In the genomic region with DNA sequence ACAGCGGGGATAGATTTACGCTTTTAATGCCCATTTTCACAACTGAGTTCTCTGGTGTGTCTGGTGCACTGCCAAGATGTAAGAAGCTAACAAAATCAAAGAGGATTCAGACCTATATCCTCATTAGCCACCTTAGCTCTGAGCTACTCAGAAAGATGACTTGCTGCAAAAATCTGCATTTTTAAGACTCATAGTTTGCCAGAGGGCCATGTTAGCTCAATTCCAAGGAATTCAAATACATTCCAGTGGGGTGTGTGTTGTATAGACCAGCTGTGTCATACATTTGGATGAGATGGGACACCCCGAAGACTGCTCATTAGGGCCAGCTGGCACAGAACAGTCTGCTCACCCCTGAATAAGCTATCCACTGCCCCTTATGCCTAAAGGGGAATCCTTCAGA, we compare ENCODE assay signal across 11 cellular contexts. TPM values are rescaled to one million over a fixed set of nuclear protein-coding genes. Genes with fewer than 3 reads are reported as not detected.
DNase-seq lines count a peak whose midpoint lies in the region; ATAC-seq and TF ChIP-seq lines count a peak whose summit lies in the region.
"Had no signal": no experiment of that assay in that cellular context is flagged by ENCODE, and none has a peak within 500 bp of the region (broad histone marks: within the 10 kb centered on the region; RNA-seq: fewer than 3 reads in every experiment).

No MANE protein-coding gene starts in this region.

- H3K36me3 Mint-ChIP-seq in CD8-positive, alpha-beta memory T cell: peaks cover 47 to 99% (median 52%) of the 10 kb centered on the region in 3 donors
- H3K36me3 Mint-ChIP-seq in osteocyte (ENCODE audit: unreplicated experiment): peaks cover 18% of the 10 kb centered on the region

- no peaks in the 10 kb centered on the region for H3K79me2 ChIP-seq in PC-9 (ENCODE audit: low read depth)

- intact Hi-C loops in PC-9 (cut with micrococcal nuclease; ENCODE audit: unreplicated experiment): no loop called here

- peaks cover 97% of the 10 kb centered on the region for H3K36me3 ChIP-seq in CD8-positive, alpha-beta memory T cell (ENCODE audit: insufficient read depth, low read length)
- peaks cover 32% of the 10 kb centered on the region; the same call in 1 of the 2 replicates for H3K36me3 ChIP-seq in PC-9 (ENCODE audit: low read depth)
- H3K36me3 ChIP-seq in effector memory CD4-positive, alpha-beta T cell (ENCODE audit: control insufficient read depth, insufficient read depth, low read length): peaks cover 93% of the 10 kb centered on the region

- peak overlapping the region in 4 of 7 donors; percentile 3 to 47 (median 21) for H3K4me3 Mint-ChIP-seq in CD8-positive, alpha-beta memory T cell
- H3K4me3 Mint-ChIP-seq in osteocyte (ENCODE audit: unreplicated experiment): no peak overlapping the region

- H3K27me3 Mint-ChIP-seq in CD8-positive, alpha-beta memory T cell: no peaks in the 10 kb centered on the region
- H3K27me3 Mint-ChIP-seq in osteocyte (ENCODE audit: unreplicated experiment): peaks cover 1% of the 10 kb centered on the region

- no peaks in the 10 kb centered on the region for H3K9me2 ChIP-seq in PC-9 (ENCODE audit: insufficient read depth)

- no peak overlapping the region for H3K4me3 ChIP-seq in CD8-positive, alpha-beta memory T cell (ENCODE audit: low read length)
- H3K4me3 ChIP-seq in PC-9 (no peak overlapping the region), skeletal muscle cell (ENCODE audit: low read depth, low read length) (no peak overlapping the region)
- H3K4me3 ChIP-seq in effector memory CD4-positive, alpha-beta T cell (ENCODE audit: insufficient read depth, low read depth, low read length, poor library complexity, severe bottlenecking): no peak overlapping the region

- H3K9me3 Mint-ChIP-seq in CD8-positive, alpha-beta memory T cell: no peaks in the 10 kb centered on the region
- H3K9me3 Mint-ChIP-seq in osteocyte (ENCODE audit: unreplicated experiment): no peaks in the 10 kb centered on the region

- H3K27ac ChIP-seq in CD8-positive, alpha-beta memory T cell (ENCODE audit: low read depth, low read length): no peak overlapping the region
- peak overlapping the region; percentile 43 for H3K27ac ChIP-seq in PC-9
- H3K27ac ChIP-seq in effector memory CD4-positive, alpha-beta T cell (ENCODE audit: insufficient read depth, low read length, poor library complexity, severe bottlenecking): peak overlapping the region; percentile 92

- peak overlapping the region; percentile 63 to 100 (median 96) for H3K27ac Mint-ChIP-seq in CD8-positive, alpha-beta memory T cell
- no peak overlapping the region for H3K27ac Mint-ChIP-seq in osteocyte (ENCODE audit: unreplicated experiment)

- H3K9me3 ChIP-seq in CD8-positive, alpha-beta memory T cell (ENCODE audit: low read length): no peaks in the 10 kb centered on the region
- H3K9me3 ChIP-seq in PC-9 (ENCODE audit: insufficient read depth, low read depth): peaks cover 3% of the 10 kb centered on the region; the same call in 1 of the 2 replicates
- H3K9me3 ChIP-seq in effector memory CD4-positive, alpha-beta T cell (ENCODE audit: control insufficient read depth, low read length): no peaks in the 10 kb centered on the region

- TF ChIP-seq CTCF in PC-9 (conservative IDR thresholded peaks at IDR 0.05): no peak
- TF ChIP-seq CTCF in osteocyte (IDR thresholded peaks at IDR 0.05): no peak

- no peaks in the 10 kb centered on the region for H3K27me3 ChIP-seq in CD8-positive, alpha-beta memory T cell (ENCODE audit: insufficient read depth, low read length, poor library complexity, severe bottlenecking)
- H3K27me3 ChIP-seq in PC-9 (ENCODE audit: insufficient read depth, low read depth): no peaks in the 10 kb centered on the region
- no peaks in the 10 kb centered on the region for H3K27me3 ChIP-seq in effector memory CD4-positive, alpha-beta T cell (replicated peaks; ENCODE audit: control insufficient read depth, insufficient read depth, low read length, poor library complexity, severe bottlenecking)

- peak overlapping the region; percentile 20 for H3K4me2 ChIP-seq in PC-9

- CTCF ChIA-PET in CD8-positive, alpha-beta memory T cell (lab: Charles Lee): interaction anchor here (0.9 to 2.0 kb wide), 8 partner anchors 12 to 316 kb away, joined by 3 to 4 read pairs (median 3); a partner anchor contains a TSS
- CTCF ChIA-PET in PC-9 (lab: Charles Lee): no interaction called here

- H3K4me1 Mint-ChIP-seq in CD8-positive, alpha-beta memory T cell: peaks cover 96 to 100% (median 98%) of the 10 kb centered on the region in 3 donors
- peaks cover 27% of the 10 kb centered on the region for H3K4me1 Mint-ChIP-seq in osteocyte (ENCODE audit: unreplicated experiment)

- DNase-seq in CD8-positive, alpha-beta memory T cell: no peak
- DNase-seq in PC-9 (peak in 1 of 2 experiments; percentile 53), skeletal muscle cell (ENCODE audit: low read depth) (peak; percentile 30), NCI-H82 treated with DMSO at 0.1 percent for 48 hours (lab: John Stamatoyannopoulos, UW; ENCODE audit: unreplicated experiment) (no peak), osteocyte (ENCODE audit: extremely low spot score, unreplicated experiment) (no peak), putamen (ENCODE audit: low spot score) (no peak)
- DNase-seq in effector memory CD4-positive, alpha-beta T cell: no peak
- DNase-seq: NCI-H2107; SIG-M5; stimulated activated CD4-positive, alpha-beta T cell treated with anti-CD3 and anti-CD28 coated beads, Interleukin-15, amount 100 ng/mL, for 24 hours had no signal

- ATAC-seq in GM18909 (IDR thresholded peaks at IDR 0.05; ENCODE audit: poor library complexity, unreplicated experiment): no peak

- peaks cover 13% of the 10 kb centered on the region for H3F3A ChIP-seq in PC-9 (ENCODE audit: insufficient read depth, low read depth)

- H2AFZ ChIP-seq in PC-9: no peak overlapping the region

- no TSS peak for BruUV-seq in PC-9 (replicated peaks; lab: Mats Ljungman, UMichigan)

- POLR2A ChIA-PET in CD8-positive, alpha-beta memory T cell (lab: Charles Lee): interaction anchor here (0.7 to 2.7 kb wide), 7 partner anchors 8 to 32 kb away, joined by 3 to 12 read pairs (median 4); a partner anchor contains a TSS
- POLR2A ChIA-PET in PC-9 (lab: Charles Lee; ENCODE audit: unreplicated experiment): no interaction called here

- H3K4me1 ChIP-seq in CD8-positive, alpha-beta memory T cell (ENCODE audit: insufficient read depth, low read length): peaks cover 99% of the 10 kb centered on the region
- peaks cover 48% of the 10 kb centered on the region for H3K4me1 ChIP-seq in PC-9 (replicated peaks; ENCODE audit: insufficient read depth)
- peaks cover 76% of the 10 kb centered on the region for H3K4me1 ChIP-seq in effector memory CD4-positive, alpha-beta T cell (ENCODE audit: control insufficient read depth, insufficient read depth, low read length, poor library complexity, severe bottlenecking)

- no peaks in the 10 kb centered on the region for H4K20me1 ChIP-seq in PC-9 (ENCODE audit: insufficient read depth)

RNA-seq across cellular contexts. Expression of a gene that starts 8.9 kb away (rescaled TPM):
- total RNA-seq in CD8-positive, alpha-beta memory T cell: 100 to 1,000 TPM; 185 to 196 TPM
- polyA plus RNA-seq in CD8-positive, alpha-beta memory T cell: 258 TPM
- 37.2 and 44.9 TPM in 2 replicates for total RNA-seq in PC-9 (2021)
- not detected in 2 replicates for total RNA-seq in osteocyte

RNA-seq across cellular contexts. Expression of a gene that starts 36.0 kb away (rescaled TPM):
- 1 to 10 TPM; 1.6 to 1.9 TPM for total RNA-seq in CD8-positive, alpha-beta memory T cell
- polyA plus RNA-seq in CD8-positive, alpha-beta memory T cell: 20.8 TPM
- total RNA-seq in PC-9 (2021) (not detected in 2 replicates), osteocyte (not detected in 2 replicates)

RNA-seq across cellular contexts. Expression of a gene that starts 51.5 kb away (rescaled TPM):
- 10 to 100 TPM; 38.9 to 41.3 TPM for total RNA-seq in CD8-positive, alpha-beta memory T cell
- polyA plus RNA-seq in CD8-positive, alpha-beta memory T cell: 23.4 TPM
- total RNA-seq in PC-9 (2021): 29.1 and 33.6 TPM in 2 replicates
- total RNA-seq in osteocyte: 25.3 and 26.0 TPM in 2 replicates

RNA-seq across cellular contexts. Expression of a gene that starts 51.6 kb away (rescaled TPM):
- 10 to 100 TPM; 25.0 to 27.8 TPM for total RNA-seq in CD8-positive, alpha-beta memory T cell
- 69.3 TPM for polyA plus RNA-seq in CD8-positive, alpha-beta memory T cell
- total RNA-seq in PC-9 (2021): 34.8 and 37.9 TPM in 2 replicates
- total RNA-seq in osteocyte: 31.1 and 33.6 TPM in 2 replicates

Comparison
In these comparisons a context has a peak if more than half of its experiments do, and no peak if none do; other contexts are left out.
1. RNA of a gene that starts 8.9 kb away (total RNA-seq): 185 to 196 TPM in CD8-positive, alpha-beta memory T cell and 37.2 to 44.9 TPM in PC-9; not detected in osteocyte; every median in the first group is over 10 times any median in the second.